1 cellular context compared by ENCODE assay signal in the genomic region with DNA sequence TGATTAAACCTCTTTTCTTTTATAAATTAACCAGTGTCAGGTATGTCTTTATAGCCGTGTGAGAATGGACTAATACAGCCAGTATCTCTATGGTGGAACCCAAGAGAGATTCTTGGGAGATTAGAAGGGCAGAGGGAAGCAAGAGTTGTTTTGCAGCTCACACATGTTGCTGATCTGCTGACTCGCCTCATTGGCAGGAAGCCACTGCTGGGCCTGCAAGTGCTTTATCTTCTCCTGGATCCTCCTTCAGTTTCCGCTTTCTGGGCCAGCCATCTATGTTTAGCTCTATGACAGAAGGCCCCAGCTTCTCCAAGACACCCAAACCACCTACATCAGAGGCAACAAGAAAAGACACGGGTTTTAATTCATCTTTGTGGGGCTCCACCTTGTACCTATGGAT.
TF ChIP-seq lines count a peak whose summit lies in the region.

No MANE protein-coding gene starts in this region.

TF ChIP-seq in IMR-90, 13 proteins besides CTCF, POLR2A, EP300 and RAD21 (continued from another document):
- 0 out of 2 replicates have a peak, but pooled peaks have one; percentile 8 for TF ChIP-seq FOS (IDR thresholded peaks at IDR 0.05; ENCODE audit: low read depth, low read length)
